14 cellular contexts compared by ENCODE assay signal in the genomic region with DNA sequence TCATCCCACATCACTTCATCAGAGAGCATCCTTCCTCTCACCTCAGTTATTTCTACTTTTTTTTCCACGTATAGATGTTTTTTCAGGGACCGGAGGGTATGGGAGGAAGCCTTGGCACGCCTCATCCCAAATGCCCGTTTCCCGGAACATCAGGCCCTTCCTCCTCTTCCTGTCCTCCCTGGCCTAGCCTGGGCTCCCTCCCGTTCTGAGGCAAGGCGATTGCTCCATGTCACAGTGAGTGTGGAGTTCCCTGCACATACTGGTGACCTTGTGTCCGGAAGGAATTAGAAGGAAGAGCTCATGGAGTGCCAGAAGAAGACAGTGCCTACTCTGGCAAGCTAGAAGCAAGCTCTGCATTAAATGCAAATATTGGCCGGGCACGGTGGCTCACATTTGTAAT. TPM values are rescaled to one million over a fixed set of nuclear protein-coding genes. Genes with fewer than 3 reads are reported as not detected.
DNase-seq lines count a peak whose midpoint lies in the region; ATAC-seq lines count a peak whose summit lies in the region.
"Had no signal": no experiment of that assay in that cellular context is flagged by ENCODE, and none has a peak within 500 bp of the region (broad histone marks: within the 10 kb centered on the region; RNA-seq: fewer than 3 reads in every experiment).

No MANE protein-coding gene starts in this region.

- peak overlapping the region; percentile 87 for H3K4me2 ChIP-seq in Karpas-422 (ENCODE audit: low read depth, low read length, poor library complexity, severe bottlenecking)
- no peak overlapping the region for H3K4me2 ChIP-seq in neuronal stem cell (ENCODE audit: insufficient read depth, low read length, poor library complexity, severe bottlenecking)

- H2AK5ac ChIP-seq in neuronal stem cell (ENCODE audit: low read depth, low read length) = peak overlapping the region; percentile 94

- no peak overlapping the region for H3K4me3 ChIP-seq in CD8-positive, alpha-beta memory T cell (ENCODE audit: low read length)
- H3K4me3 ChIP-seq in Karpas-422 (ENCODE audit: low read length) (no peak overlapping the region), neuronal stem cell (ENCODE audit: low read length in 2 of 2) (no peak overlapping the region)

- H2AFZ ChIP-seq in Karpas-422 (ENCODE audit: low read length) = no peak overlapping the region
- H2AFZ ChIP-seq in neuronal stem cell (ENCODE audit: low read length) = no peak overlapping the region

- peaks cover 11 to 31% (median 27%) of the 10 kb centered on the region in 3 donors for H3K4me1 Mint-ChIP-seq in CD8-positive, alpha-beta memory T cell
- H3K4me1 Mint-ChIP-seq in central memory CD8-positive, alpha-beta T cell = peaks cover 12% of the 10 kb centered on the region

- no peak for DNase-seq in CD8-positive, alpha-beta memory T cell
- peak; percentile 41 for DNase-seq in Karpas-422
- no peak for DNase-seq in central memory CD8-positive, alpha-beta T cell (ENCODE audit: low spot score in 2 of 2)
- DNase-seq in neuronal stem cell (ENCODE audit: low spot score) = no peak
- DNase-seq in NCI-H526 (lab: John Stamatoyannopoulos, UW) = no peak
- no peak for DNase-seq in stimulated activated CD4-positive, alpha-beta T cell treated with anti-CD3 and anti-CD28 coated beads, Interleukin-12 subunit alpha, Interleukin-12 subunit beta, amount 100 ng/mL, for 4 hours
- no peak for DNase-seq in middle frontal gyrus (ENCODE audit: extremely low spot score, low spot score)
- DNase-seq: activated T-cell treated with anti-CD3 and anti-CD28 coated beads for 4 hours; COR-L47; effector CD4-positive, alpha-beta T cell; islet precursor cell; NCI-H2107; sigmoid colon; stomach had no signal

- H2BK5ac ChIP-seq in neuronal stem cell (ENCODE audit: low read length) = no peak overlapping the region

- H3K9me3 ChIP-seq in CD8-positive, alpha-beta memory T cell (ENCODE audit: low read length) = no peaks in the 10 kb centered on the region
- H3K9me3 ChIP-seq in Karpas-422 (ENCODE audit: low read length) = no peaks in the 10 kb centered on the region
- H3K9me3 ChIP-seq in neuronal stem cell (replicated peaks in 1 of 2; ENCODE audit: control insufficient read depth in 2 of 2, insufficient read depth in 1 of 2, low read depth in 1 of 2, low read length in 2 of 2) = peaks cover 2 to 39% of the 10 kb centered on the region in 2 donors
- H3K9me3 ChIP-seq: sigmoid colon, stomach had no signal

- H3K9me2 ChIP-seq in Karpas-422 (replicated peaks; ENCODE audit: insufficient read depth, low read length) = no peaks in the 10 kb centered on the region

- H3K9ac ChIP-seq in Karpas-422 (ENCODE audit: low read length) (no peak overlapping the region), neuronal stem cell (ENCODE audit: low read depth, low read length, poor library complexity) (no peak overlapping the region)

- H3K4ac ChIP-seq in neuronal stem cell (ENCODE audit: low read length) = peak overlapping the region; percentile 67

- no peak overlapping the region for H3K14ac ChIP-seq in neuronal stem cell (ENCODE audit: low read length)

- peak overlapping the region; percentile 79 to 96 (median 88) for H3K4me3 Mint-ChIP-seq in CD8-positive, alpha-beta memory T cell
- H3K4me3 Mint-ChIP-seq in central memory CD8-positive, alpha-beta T cell = peak overlapping the region; percentile 94

- no peaks in the 10 kb centered on the region for H3K36me3 ChIP-seq in CD8-positive, alpha-beta memory T cell (ENCODE audit: insufficient read depth, low read length)
- H3K36me3 ChIP-seq in Karpas-422 (ENCODE audit: insufficient read depth, low read length) (peaks cover 16% of the 10 kb centered on the region), neuronal stem cell (replicated peaks in 1 of 2; ENCODE audit: control insufficient read depth in 2 of 2, insufficient read depth in 2 of 2, low read length in 2 of 2) (peaks cover 2 to 28% of the 10 kb centered on the region in 2 donors)
- H3K36me3 ChIP-seq: sigmoid colon, stomach had no signal

- H2BK15ac ChIP-seq in neuronal stem cell (ENCODE audit: low read length) = no peak overlapping the region

- peak overlapping the region; percentile 59 for H3K18ac ChIP-seq in neuronal stem cell (ENCODE audit: low read length)

- no peak overlapping the region for H4K91ac ChIP-seq in neuronal stem cell (ENCODE audit: low read depth, low read length, poor library complexity)

- H4K8ac ChIP-seq in neuronal stem cell (ENCODE audit: low read depth, low read length) = peak overlapping the region; percentile 72

- H3K79me2 ChIP-seq in Karpas-422 (ENCODE audit: low read length) = peaks cover 35% of the 10 kb centered on the region

- CTCF ChIA-PET in CD8-positive, alpha-beta memory T cell (lab: Charles Lee) = interaction anchor here (1.4 kb wide), 1 partner anchor 114 kb away, joined by 3 read pairs; no protein-coding TSS in a partner anchor

- H3K23ac ChIP-seq in neuronal stem cell (ENCODE audit: low read depth, low read length, poor library complexity) = no peak overlapping the region

- POLR2A ChIA-PET in CD8-positive, alpha-beta memory T cell (lab: Charles Lee) = no interaction called here

- no CpG with 5 or more reads among the region's 10 CpGs for WGBS in neuronal stem cell (ENCODE audit: extremely low coverage in 2 of 2, insufficient read length in 2 of 2, insufficient replicate concordance in 1 of 2), 2 donors

- peaks cover 23% of the 10 kb centered on the region for H3K4me1 ChIP-seq in CD8-positive, alpha-beta memory T cell (ENCODE audit: insufficient read depth, low read length)
- H3K4me1 ChIP-seq in Karpas-422 (ENCODE audit: low read length) = peaks cover 20% of the 10 kb centered on the region
- no peaks in the 10 kb centered on the region for H3K4me1 ChIP-seq in neuronal stem cell (ENCODE audit: control insufficient read depth in 2 of 2, insufficient read depth in 1 of 2, low read depth in 1 of 2, low read length in 2 of 2)

- H2BK12ac ChIP-seq in neuronal stem cell (ENCODE audit: low read length) = no peak overlapping the region

- H2BK120ac ChIP-seq in neuronal stem cell (ENCODE audit: low read depth, low read length) = no peak overlapping the region

- ATAC-seq in central memory CD8-positive, alpha-beta T cell (replicated peaks; ENCODE audit: extremely low read depth, poor library complexity, severe bottlenecking) = no peak

- peaks cover 3% of the 10 kb centered on the region for H3K79me1 ChIP-seq in neuronal stem cell (ENCODE audit: low read depth, low read length)

- no peak overlapping the region for H3K27ac ChIP-seq in CD8-positive, alpha-beta memory T cell (ENCODE audit: low read depth, low read length)
- H3K27ac ChIP-seq in Karpas-422 (ENCODE audit: low read length) = no peak overlapping the region
- H3K27ac ChIP-seq in neuronal stem cell (replicated peaks; ENCODE audit: low read length) = no peak overlapping the region

- H3K36me3 Mint-ChIP-seq in CD8-positive, alpha-beta memory T cell = peaks cover 0 to 7% (median 0%) of the 10 kb centered on the region in 3 donors
- peaks cover 9% of the 10 kb centered on the region for H3K36me3 Mint-ChIP-seq in central memory CD8-positive, alpha-beta T cell (ENCODE audit: insufficient read depth)

- no peaks in the 10 kb centered on the region for H3K27me3 ChIP-seq in CD8-positive, alpha-beta memory T cell (ENCODE audit: insufficient read depth, low read length, poor library complexity, severe bottlenecking)
- H3K27me3 ChIP-seq in Karpas-422 (ENCODE audit: low read length) = no peaks in the 10 kb centered on the region
- no peaks in the 10 kb centered on the region for H3K27me3 ChIP-seq in neuronal stem cell (ENCODE audit: control insufficient read depth in 3 of 3, insufficient read depth in 3 of 3, low read depth in 1 of 3, low read length in 3 of 3)
- H3K27me3 ChIP-seq: sigmoid colon, stomach had no signal

- no peaks in the 10 kb centered on the region for H3K27me3 Mint-ChIP-seq in CD8-positive, alpha-beta memory T cell
- no peaks in the 10 kb centered on the region for H3K27me3 Mint-ChIP-seq in central memory CD8-positive, alpha-beta T cell

- no peaks in the 10 kb centered on the region for H4K20me1 ChIP-seq in Karpas-422 (ENCODE audit: insufficient read depth, low read depth, low read length)

- H3K9me3 Mint-ChIP-seq in CD8-positive, alpha-beta memory T cell = no peaks in the 10 kb centered on the region
- H3K9me3 Mint-ChIP-seq in central memory CD8-positive, alpha-beta T cell = no peaks in the 10 kb centered on the region

- H3K27ac Mint-ChIP-seq in CD8-positive, alpha-beta memory T cell = peak overlapping the region in 6 of 8 donors; percentile 29 to 93 (median 85)
- H3K27ac Mint-ChIP-seq in central memory CD8-positive, alpha-beta T cell (ENCODE audit: low read depth) = peak overlapping the region; percentile 90

RNA-seq across cellular contexts. Expression of gene ZNF627, which starts 1.1 kb away (rescaled TPM):
- 1 to 10 TPM; 5.7 to 6.2 TPM for total RNA-seq in CD8-positive, alpha-beta memory T cell
- polyA plus RNA-seq in CD8-positive, alpha-beta memory T cell = 6.2 TPM
- 19.9 and 27.7 TPM in 2 replicates for total RNA-seq in Karpas-422 (2014; rRNA removed; shearing (Covaris generic); ENCODE audit: low replicate concordance)
- 11.6 TPM for polyA plus RNA-seq in neuronal stem cell (2013, experiment 1 of 2)
- 11.4 TPM for polyA plus RNA-seq in neuronal stem cell (2013, experiment 2 of 2)

RNA-seq across cellular contexts. Expression of gene ACP5, which starts 18.7 kb away (rescaled TPM):
- 1 to 10 TPM; 5.7 TPM for total RNA-seq in CD8-positive, alpha-beta memory T cell
- 11.8 TPM for polyA plus RNA-seq in CD8-positive, alpha-beta memory T cell
- total RNA-seq in Karpas-422 (2014; rRNA removed; shearing (Covaris generic); ENCODE audit: low replicate concordance) = 24.0 and 55.1 TPM in 2 replicates
- 1.1 TPM for polyA plus RNA-seq in neuronal stem cell (2013, experiment 1 of 2)
- polyA plus RNA-seq in neuronal stem cell (2013, experiment 2 of 2) = 0.91 TPM

RNA-seq across cellular contexts. Expression of gene ELOF1, which starts 37.1 kb away (rescaled TPM):
- 10 to 100 TPM; 61.7 to 62.7 TPM for total RNA-seq in CD8-positive, alpha-beta memory T cell
- polyA plus RNA-seq in CD8-positive, alpha-beta memory T cell = 91.7 TPM
- 52.5 and 84.1 TPM in 2 replicates for total RNA-seq in Karpas-422 (2014; rRNA removed; shearing (Covaris generic); ENCODE audit: low replicate concordance)
- 58.7 TPM for polyA plus RNA-seq in neuronal stem cell (2013, experiment 1 of 2)
- polyA plus RNA-seq in neuronal stem cell (2013, experiment 2 of 2) = 59.3 TPM

RNA-seq across cellular contexts. Expression of gene CNN1, which starts 57.5 kb away (rescaled TPM):
- total RNA-seq in CD8-positive, alpha-beta memory T cell = not detected
- not detected for polyA plus RNA-seq in CD8-positive, alpha-beta memory T cell
- total RNA-seq in Karpas-422 (2014; rRNA removed; shearing (Covaris generic); ENCODE audit: low replicate concordance) = not detected in 2 replicates
- 24.1 TPM for polyA plus RNA-seq in neuronal stem cell (2013, experiment 1 of 2)
- polyA plus RNA-seq in neuronal stem cell (2013, experiment 2 of 2) = 22.1 TPM
